Comparison of ENCODE assay signal across 23 cellular contexts in the genomic region with DNA sequence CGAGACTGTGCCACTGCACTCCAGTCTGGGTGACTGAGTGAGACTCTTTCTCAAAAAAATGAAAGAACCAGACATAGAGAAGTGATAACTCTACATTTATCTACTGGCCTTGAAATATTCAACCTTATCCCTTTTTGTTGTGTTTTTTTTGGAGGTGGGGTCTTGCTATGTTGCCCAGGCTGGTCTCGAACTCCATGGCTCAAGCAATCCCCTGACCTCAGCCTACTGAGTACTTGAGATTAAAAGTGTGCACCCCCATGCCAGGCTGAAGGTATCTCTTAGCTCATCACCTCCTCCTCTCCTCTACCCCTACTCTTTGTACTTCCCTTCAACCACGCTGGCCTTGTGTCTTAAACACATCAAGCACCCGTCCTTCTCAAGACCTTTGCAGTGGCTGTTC. TPM values are rescaled to one million over a fixed set of nuclear protein-coding genes. Genes with fewer than 3 reads are reported as not detected.
DNase-seq lines count a peak whose midpoint lies in the region; ATAC-seq and TF ChIP-seq lines count a peak whose summit lies in the region.
"Had no signal": no experiment of that assay in that cellular context is flagged by ENCODE, and none has a peak within 500 bp of the region (broad histone marks: within the 10 kb centered on the region; RNA-seq: fewer than 3 reads in every experiment).

No MANE protein-coding gene starts in this region.

- H3K4me3 Mint-ChIP-seq in HFFc6: peak overlapping the region; percentile 52
- no peak overlapping the region for H3K4me3 Mint-ChIP-seq in dendritic cell treated with granulocyte-macrophage colony-stimulating factor and Interleukin-4, amounts not matched to agents 40 ng/mL and 50 ng/mL, for 4 days

- intact Hi-C loops in dendritic cell treated with granulocyte-macrophage colony-stimulating factor and Interleukin-4, amounts not matched to agents 40 ng/mL and 50 ng/mL, for 4 days (cut with micrococcal nuclease): no loop called here

- TF ChIP-seq CTCF in HFFc6 (IDR thresholded peaks at IDR 0.05) (no peak), neutrophil (IDR thresholded peaks at IDR 0.05) (no peak)

- peak overlapping the region in 4 of 11 experiments; percentile 91 to 99 (median 98); a peak in 8 of 22 replicates for H3K9ac ChIP-seq in BLaER1 treated with 17β-estradiol and CSF1 and Interleukin-3, amounts not matched to agents 10 nM and 100 nM
- H3K9ac ChIP-seq: KMS-11 had no signal

- peaks cover 22 to 76% (median 62%) of the 10 kb centered on the region in 10 experiments for H3K4me1 ChIP-seq in BLaER1 treated with 17β-estradiol and CSF1 and Interleukin-3, amounts not matched to agents 10 nM and 100 nM
- peaks cover 48 to 52% of the 10 kb centered on the region in 2 experiments for H3K4me1 ChIP-seq in neutrophil (ENCODE audit: control insufficient read depth in 1 of 2, insufficient read depth in 1 of 2, low read depth in 1 of 2, low read length in 1 of 2)
- H3K4me1 ChIP-seq: BE2C had no signal

- no peak for ATAC-seq in HG02571 (IDR thresholded peaks at IDR 0.05; ENCODE audit: unreplicated experiment)
- no peak for ATAC-seq in GM19397 (IDR thresholded peaks at IDR 0.05; ENCODE audit: unreplicated experiment)
- ATAC-seq: A549 had no signal

- H3K4me2 ChIP-seq in BLaER1 treated with 17β-estradiol and CSF1 and Interleukin-3, amounts not matched to agents 10 nM and 100 nM: peak overlapping the region in 7 of 11 experiments; percentile 79 to 98 (median 90); a peak in 16 of 22 replicates
- H3K4me2 ChIP-seq: KMS-11 had no signal

- no peaks in the 10 kb centered on the region; the same call in 1 of the 2 replicates for H3K27me3 Mint-ChIP-seq in HFFc6 (ENCODE audit: insufficient read depth)
- no peaks in the 10 kb centered on the region for H3K27me3 Mint-ChIP-seq in dendritic cell treated with granulocyte-macrophage colony-stimulating factor and Interleukin-4, amounts not matched to agents 40 ng/mL and 50 ng/mL, for 4 days
- H3K27me3 Mint-ChIP-seq: CD4-positive, CD25-positive, alpha-beta regulatory T cell had no signal

- H3K4me3 ChIP-seq in BLaER1 treated with 17β-estradiol and CSF1 and Interleukin-3, amounts not matched to agents 10 nM and 100 nM: peak overlapping the region in 4 of 10 experiments; percentile 88 to 98 (median 90); a peak in 8 of 20 replicates
- H3K4me3 ChIP-seq in neutrophil (ENCODE audit: low read depth in 1 of 2, low read length in 1 of 2): no peak overlapping the region
- H3K4me3 ChIP-seq: A549, Peyer's patch had no signal

- peaks cover 0 to 52% (median 0%) of the 10 kb centered on the region in 11 experiments; a peak in 7 of 22 replicates for H4K20me1 ChIP-seq in BLaER1 treated with 17β-estradiol and CSF1 and Interleukin-3, amounts not matched to agents 10 nM and 100 nM

- DNase-seq in HFFc6: no peak
- DNase-seq in activated CD4-positive, CD25-positive, alpha-beta regulatory T cell treated with anti-CD3 and anti-CD28 coated beads, Interleukin-2, amount 50 U/mL, for 72 hours: no peak
- DNase-seq: BE2C; CD4-positive, CD25-positive, alpha-beta regulatory T cell; COR-L47; DMS79 treated with DMSO at 0.1 percent for 48 hours; H7; NCI-H1105; NCI-H2081; NCI-H2171; NCI-H345; NCI-H524; NCI-H82; Peyer's patch had no signal

- H3K9me3 ChIP-seq in BLaER1 treated with 17β-estradiol and CSF1 and Interleukin-3, amounts not matched to agents 10 nM and 100 nM (replicated peaks in 1 of 11): peaks cover 0 to 6% (median 0%) of the 10 kb centered on the region in 11 experiments; a peak in 5 of 22 replicates
- H3K9me3 ChIP-seq in neutrophil: no peaks in the 10 kb centered on the region
- H3K9me3 ChIP-seq: A549, BE2C, Peyer's patch had no signal

- H3K27ac Mint-ChIP-seq in HFFc6: no peak overlapping the region
- H3K27ac Mint-ChIP-seq in dendritic cell treated with granulocyte-macrophage colony-stimulating factor and Interleukin-4, amounts not matched to agents 40 ng/mL and 50 ng/mL, for 4 days: peak overlapping the region; percentile 14
- H3K27ac Mint-ChIP-seq: CD4-positive, CD25-positive, alpha-beta regulatory T cell had no signal

- H3K4me1 Mint-ChIP-seq in HFFc6 (ENCODE audit: low read depth): peaks cover 55% of the 10 kb centered on the region
- peaks cover 53% of the 10 kb centered on the region for H3K4me1 Mint-ChIP-seq in dendritic cell treated with granulocyte-macrophage colony-stimulating factor and Interleukin-4, amounts not matched to agents 40 ng/mL and 50 ng/mL, for 4 days (ENCODE audit: low read depth)

- no peaks in the 10 kb centered on the region for H3K9me3 Mint-ChIP-seq in HFFc6
- H3K9me3 Mint-ChIP-seq in dendritic cell treated with granulocyte-macrophage colony-stimulating factor and Interleukin-4, amounts not matched to agents 40 ng/mL and 50 ng/mL, for 4 days: no peaks in the 10 kb centered on the region
- H3K9me3 Mint-ChIP-seq: CD4-positive, CD25-positive, alpha-beta regulatory T cell had no signal

- no peaks in the 10 kb centered on the region for H3K27me3 ChIP-seq in BLaER1 treated with 17β-estradiol and CSF1 and Interleukin-3, amounts not matched to agents 10 nM and 100 nM
- no peaks in the 10 kb centered on the region for H3K27me3 ChIP-seq in neutrophil
- H3K27me3 ChIP-seq: Peyer's patch had no signal

- peaks cover 0 to 72% (median 50%) of the 10 kb centered on the region in 11 experiments; a peak in 16 of 22 replicates for H3K36me3 ChIP-seq in BLaER1 treated with 17β-estradiol and CSF1 and Interleukin-3, amounts not matched to agents 10 nM and 100 nM
- H3K36me3 ChIP-seq in neutrophil: no peaks in the 10 kb centered on the region
- H3K36me3 ChIP-seq: BE2C, Peyer's patch had no signal

- peak overlapping the region in 5 of 11 experiments; percentile 12 to 97 (median 43); a peak in 7 of 22 replicates for H3K27ac ChIP-seq in BLaER1 treated with 17β-estradiol and CSF1 and Interleukin-3, amounts not matched to agents 10 nM and 100 nM
- peak overlapping the region; percentile 10 for H3K27ac ChIP-seq in neutrophil
- H3K27ac ChIP-seq: HL-60, KMS-11, Peyer's patch had no signal

- H3K36me3 Mint-ChIP-seq in HFFc6 (ENCODE audit: low read depth): peaks cover 52% of the 10 kb centered on the region
- peaks cover 23% of the 10 kb centered on the region for H3K36me3 Mint-ChIP-seq in dendritic cell treated with granulocyte-macrophage colony-stimulating factor and Interleukin-4, amounts not matched to agents 40 ng/mL and 50 ng/mL, for 4 days (ENCODE audit: low read depth)

RNA-seq across cellular contexts. Expression of gene DRAM1, which starts 3.8 kb away (rescaled TPM):
- total RNA-seq in HFFc6 (2021; fragmentation: NEBNext Ultra II Directional; extraction: Animal tissue kit (Norgen Biotek cat#: 25700)): 100 to 1,000 TPM; 109 to 136 (median 122) TPM
- total RNA-seq: OCI-LY7 had no signal

RNA-seq across cellular contexts. Expression of gene GNPTAB, which starts 50.5 kb away (rescaled TPM):
- total RNA-seq in HFFc6 (2021; fragmentation: NEBNext Ultra II Directional; extraction: Animal tissue kit (Norgen Biotek cat#: 25700)): 10 to 100 TPM; 37.1 to 53.6 (median 44.9) TPM
